Comparison of ENCODE assay signal across 9 cellular contexts in genomic region chr9:109143881-109144562, GRCh38. TPM values are rescaled to one million over a fixed set of nuclear protein-coding genes. Genes with fewer than 3 reads are reported as not detected.
DNase-seq lines count a peak whose midpoint lies in the region; ATAC-seq and TF ChIP-seq lines count a peak whose summit lies in the region.
"Had no signal": no experiment of that assay in that cellular context is flagged by ENCODE, and none has a peak within 500 bp of the region (broad histone marks: within the 10 kb centered on the region; RNA-seq: fewer than 3 reads in every experiment).

No MANE protein-coding gene starts in this region.

- no peak overlapping the region for H3K4me3 ChIP-seq in Loucy (ENCODE audit: low read length, poor library complexity, severe bottlenecking)
- H3K4me3 ChIP-seq: thoracic aorta had no signal

- no peaks in the 10 kb centered on the region for H3K36me3 Mint-ChIP-seq in activated naive CD8-positive, alpha-beta T cell treated with anti-CD3 and anti-CD28 coated beads, Interleukin-2, amount 10 ng/mL, durations not matched to agents 7 days and 5 days
- no peaks in the 10 kb centered on the region for H3K36me3 Mint-ChIP-seq in neural crest cell (ENCODE audit: low read depth)

- peaks cover 4% of the 10 kb centered on the region for H3K4me1 ChIP-seq in Loucy (ENCODE audit: insufficient read depth, low read length, poor library complexity, severe bottlenecking)

- H3K27me3 ChIP-seq in Loucy (ENCODE audit: insufficient read depth, low read length, poor library complexity, severe bottlenecking), result no peaks in the 10 kb centered on the region

- no peak overlapping the region for H3K9ac ChIP-seq in Loucy (ENCODE audit: low read depth, low read length, poor library complexity, severe bottlenecking)

- peak overlapping the region; percentile 78 for H3K27ac Mint-ChIP-seq in activated naive CD8-positive, alpha-beta T cell treated with anti-CD3 and anti-CD28 coated beads, Interleukin-2, amount 10 ng/mL, durations not matched to agents 7 days and 5 days
- H3K27ac Mint-ChIP-seq in neural crest cell (ENCODE audit: unreplicated experiment), result peak overlapping the region; percentile 14

- peak; percentile 70 for TF ChIP-seq CTCF in GM12873 (IDR thresholded peaks at IDR 0.05; ENCODE audit: insufficient read depth, low read depth, low read length, missing control alignments)
- TF ChIP-seq CTCF in Loucy (conservative IDR thresholded peaks at IDR 0.05; ENCODE audit: low read length), result peak; percentile 57
- TF ChIP-seq CTCF in neural crest cell (conservative IDR thresholded peaks at IDR 0.05), result peak; percentile 52

- H3F3A ChIP-seq in Loucy (ENCODE audit: low read depth), result no peaks in the 10 kb centered on the region

- H3K9me3 Mint-ChIP-seq in activated naive CD8-positive, alpha-beta T cell treated with anti-CD3 and anti-CD28 coated beads, Interleukin-2, amount 10 ng/mL, durations not matched to agents 7 days and 5 days, result no peaks in the 10 kb centered on the region
- H3K9me3 Mint-ChIP-seq in neural crest cell, result no peaks in the 10 kb centered on the region

- peak overlapping the region; percentile 50; the same call in 1 of the 2 replicates for H2AFZ ChIP-seq in Loucy (ENCODE audit: low read length)

- POLR2A ChIA-PET in activated naive CD8-positive, alpha-beta T cell treated with anti-CD3 and anti-CD28 coated beads, Interleukin-2, amount 10 ng/mL, durations not matched to agents 7 days and 5 days (lab: Charles Lee), result no interaction called here

- H3K79me2 ChIP-seq in Loucy (ENCODE audit: insufficient read depth, low read length), result no peaks in the 10 kb centered on the region

- no peaks in the 10 kb centered on the region for H3K36me3 ChIP-seq in Loucy (ENCODE audit: insufficient read depth, low read length)
- H3K36me3 ChIP-seq: thoracic aorta had no signal

- H3K9me3 ChIP-seq in Loucy (ENCODE audit: insufficient read depth, low read depth, low read length), result no peaks in the 10 kb centered on the region
- H3K9me3 ChIP-seq: thoracic aorta had no signal

- H3K4me3 Mint-ChIP-seq in activated naive CD8-positive, alpha-beta T cell treated with anti-CD3 and anti-CD28 coated beads, Interleukin-2, amount 10 ng/mL, durations not matched to agents 7 days and 5 days, result peak overlapping the region; percentile 12
- H3K4me3 Mint-ChIP-seq in neural crest cell, result no peak overlapping the region

- no peaks in the 10 kb centered on the region for H4K20me1 ChIP-seq in Loucy (ENCODE audit: insufficient read depth, low read length, poor library complexity, severe bottlenecking)

- no peaks in the 10 kb centered on the region for H3K9me2 ChIP-seq in Loucy (replicated peaks; ENCODE audit: low read depth, low read length)

- H3K27me3 Mint-ChIP-seq in activated naive CD8-positive, alpha-beta T cell treated with anti-CD3 and anti-CD28 coated beads, Interleukin-2, amount 10 ng/mL, durations not matched to agents 7 days and 5 days, result peaks cover 18% of the 10 kb centered on the region
- peaks cover 3% of the 10 kb centered on the region for H3K27me3 Mint-ChIP-seq in neural crest cell (ENCODE audit: low read depth)

- peak overlapping the region; percentile 55 for H3K4me2 ChIP-seq in Loucy (ENCODE audit: low read depth, low read length, poor library complexity, severe bottlenecking)

- DNase-seq in AG08395 (ENCODE audit: low spot score), result peak; percentile 40
- DNase-seq in HCEC 1CT, result peak; percentile 70
- DNase-seq in activated naive CD8-positive, alpha-beta T cell treated with anti-CD3 and anti-CD28 coated beads, Interleukin-2, amount 10 ng/mL, durations not matched to agents 7 days and 5 days, result no peak
- no peak for DNase-seq in neural crest cell (ENCODE audit: low read depth, low spot score)
- DNase-seq in hypothalamus (lab: John Stamatoyannopoulos, UW), result no peak
- DNase-seq in activated CD4-positive, CD25-positive, alpha-beta regulatory T cell treated with anti-CD3 and anti-CD28 coated beads, Interleukin-2, amount 50 U/mL, for 72 hours, result no peak

- H3K4me1 Mint-ChIP-seq in activated naive CD8-positive, alpha-beta T cell treated with anti-CD3 and anti-CD28 coated beads, Interleukin-2, amount 10 ng/mL, durations not matched to agents 7 days and 5 days, result peaks cover 6% of the 10 kb centered on the region
- H3K4me1 Mint-ChIP-seq in neural crest cell, result no peaks in the 10 kb centered on the region

- peak; percentile 92 for ATAC-seq in activated naive CD8-positive, alpha-beta T cell treated with anti-CD3 and anti-CD28 coated beads, Interleukin-2, amount 10 ng/mL, durations not matched to agents 7 days and 5 days (ENCODE audit: low read depth)

RNA-seq across cellular contexts. Expression of gene FRRS1L, which starts 23.0 kb away (rescaled TPM):
- total RNA-seq in activated naive CD8-positive, alpha-beta T cell treated with anti-CD3 and anti-CD28 coated beads, Interleukin-2, amount 10 ng/mL, durations not matched to agents 7 days and 5 days, result not detected
- total RNA-seq in neural crest cell, result 3.4 and 3.9 TPM in 2 replicates

RNA-seq across cellular contexts. Expression of gene TMEM245, which starts 24.3 kb away (rescaled TPM):
- 10 to 100 TPM; 42.8 to 45.7 TPM for total RNA-seq in activated naive CD8-positive, alpha-beta T cell treated with anti-CD3 and anti-CD28 coated beads, Interleukin-2, amount 10 ng/mL, durations not matched to agents 7 days and 5 days
- total RNA-seq in neural crest cell, result 38.7 and 42.7 TPM in 2 replicates

Comparison
In these comparisons a context has a peak if more than half of its experiments do, and no peak if none do; other contexts are left out.
1. DNase-seq: peak in AG08395 (single experiment) and HCEC 1CT (single experiment); none in activated naive CD8-positive, alpha-beta T cell treated with anti-CD3 and anti-CD28 coated beads, Interleukin-2, amount 10 ng/mL, durations not matched to agents 7 days and 5 days (single experiment), neural crest cell (single experiment), hypothalamus (0 of 51) and activated CD4-positive, CD25-positive, alpha-beta regulatory T cell treated with anti-CD3 and anti-CD28 coated beads, Interleukin-2, amount 50 U/mL, for 72 hours (single experiment).
2. Peak in every context shown above with its lines, with median percentiles within 50 percentile points of each other: CTCF ChIP-seq.